Comparison of ENCODE assay signal across 8 cellular contexts in genomic region chr9:75089369-75089766, GRCh38. TPM values are rescaled to one million over a fixed set of nuclear protein-coding genes. Genes with fewer than 3 reads are reported as not detected.
DNase-seq lines count a peak whose midpoint lies in the region; ATAC-seq and TF ChIP-seq lines count a peak whose summit lies in the region.

No MANE protein-coding gene starts in this region.

- peak overlapping the region; percentile 100 for H3K4me3 Mint-ChIP-seq in HFFc6
- H3K4me3 Mint-ChIP-seq in activated T-helper 17 cell treated with anti-CD3 and anti-CD28 coated beads, Interleukin-2, amount 50 U/mL, for 72 hours, result peak overlapping the region; percentile 91
- H3K4me3 Mint-ChIP-seq in stimulated activated naive CD8-positive, alpha-beta T cell treated with anti-CD3 and anti-CD28 coated beads, Interleukin-15, amount 100 ng/mL, for 72 hours, result peak overlapping the region; percentile 90 to 98

- H3K9me3 ChIP-seq in iPS-18a (ENCODE audit: control insufficient read depth, low read depth, low read length), result no peaks in the 10 kb centered on the region

- H3K36me3 ChIP-seq in iPS-18a (ENCODE audit: control insufficient read depth, low read depth, low read length), result no peaks in the 10 kb centered on the region

- H3K4me1 ChIP-seq in iPS-18a (ENCODE audit: control insufficient read depth, low read depth, low read length), result peaks cover 8% of the 10 kb centered on the region

- DNase-seq in HFFc6, result no peak
- no peak for DNase-seq in stimulated activated naive CD8-positive, alpha-beta T cell treated with anti-CD3 and anti-CD28 coated beads, Interleukin-15, amount 100 ng/mL, for 72 hours
- DNase-seq in AG08395 (ENCODE audit: low spot score), result no peak
- DNase-seq in mesenteric fat pad (ENCODE audit: low spot score), result no peak
- DNase-seq in activated gamma-delta T cell treated with Interleukin-2 at 50 U/mL for 16 hours, result no peak
- DNase-seq in KG1 (lab: John Stamatoyannopoulos, UW), result no peak

- no peaks in the 10 kb centered on the region for H3K9me3 Mint-ChIP-seq in HFFc6
- no peaks in the 10 kb centered on the region for H3K9me3 Mint-ChIP-seq in activated T-helper 17 cell treated with anti-CD3 and anti-CD28 coated beads, Interleukin-2, amount 50 U/mL, for 72 hours
- H3K9me3 Mint-ChIP-seq in stimulated activated naive CD8-positive, alpha-beta T cell treated with anti-CD3 and anti-CD28 coated beads, Interleukin-15, amount 100 ng/mL, for 72 hours, result no peaks in the 10 kb centered on the region

- peak overlapping the region; percentile 96 for H3K27ac Mint-ChIP-seq in HFFc6
- peak overlapping the region; percentile 93 for H3K27ac Mint-ChIP-seq in activated T-helper 17 cell treated with anti-CD3 and anti-CD28 coated beads, Interleukin-2, amount 50 U/mL, for 72 hours
- H3K27ac Mint-ChIP-seq in stimulated activated naive CD8-positive, alpha-beta T cell treated with anti-CD3 and anti-CD28 coated beads, Interleukin-15, amount 100 ng/mL, for 72 hours, result peak overlapping the region; percentile 94 to 96

- ATAC-seq in activated T-helper 17 cell treated with anti-CD3 and anti-CD28 coated beads, Interleukin-2, amount 50 U/mL, for 72 hours (replicated peaks), result no peak
- ATAC-seq in stimulated activated naive CD8-positive, alpha-beta T cell treated with anti-CD3 and anti-CD28 coated beads, Interleukin-15, amount 100 ng/mL, for 72 hours, result no peak

- peaks cover 11% of the 10 kb centered on the region for H3K27me3 ChIP-seq in iPS-18a (ENCODE audit: control insufficient read depth, insufficient read depth, low read length)

- H3K4me3 ChIP-seq in iPS-18a (ENCODE audit: low read length), result peak overlapping the region; percentile 78

- H3K4me1 Mint-ChIP-seq in HFFc6 (ENCODE audit: low read depth), result peaks cover 70% of the 10 kb centered on the region
- peaks cover 46% of the 10 kb centered on the region for H3K4me1 Mint-ChIP-seq in activated T-helper 17 cell treated with anti-CD3 and anti-CD28 coated beads, Interleukin-2, amount 50 U/mL, for 72 hours
- H3K4me1 Mint-ChIP-seq in stimulated activated naive CD8-positive, alpha-beta T cell treated with anti-CD3 and anti-CD28 coated beads, Interleukin-15, amount 100 ng/mL, for 72 hours, result peaks cover 71% of the 10 kb centered on the region

- TF ChIP-seq CTCF in HFFc6 (IDR thresholded peaks at IDR 0.05), result peak; percentile 4; the same call in 1 of the 2 replicates

- H3K27ac ChIP-seq in iPS-18a (ENCODE audit: low read length), result no peak overlapping the region

- no peak overlapping the region for H3K9ac ChIP-seq in iPS-18a (ENCODE audit: low read length)

- no peaks in the 10 kb centered on the region; the same call in 1 of the 2 replicates for H3K27me3 Mint-ChIP-seq in HFFc6 (ENCODE audit: insufficient read depth)
- H3K27me3 Mint-ChIP-seq in activated T-helper 17 cell treated with anti-CD3 and anti-CD28 coated beads, Interleukin-2, amount 50 U/mL, for 72 hours, result no peaks in the 10 kb centered on the region
- H3K27me3 Mint-ChIP-seq in stimulated activated naive CD8-positive, alpha-beta T cell treated with anti-CD3 and anti-CD28 coated beads, Interleukin-15, amount 100 ng/mL, for 72 hours, result no peaks in the 10 kb centered on the region

- no peaks in the 10 kb centered on the region; the same call in 1 of the 2 replicates for H3K36me3 Mint-ChIP-seq in HFFc6 (ENCODE audit: low read depth)
- peaks cover 78% of the 10 kb centered on the region for H3K36me3 Mint-ChIP-seq in activated T-helper 17 cell treated with anti-CD3 and anti-CD28 coated beads, Interleukin-2, amount 50 U/mL, for 72 hours (ENCODE audit: low read depth)

RNA-seq across cellular contexts. Expression of gene OSTF1, which starts 1.1 kb away (rescaled TPM):
- total RNA-seq in HFFc6 (2021; fragmentation: NEBNext Ultra II Directional; extraction: Animal tissue kit (Norgen Biotek cat#: 25700)), result 10 to 100 TPM; 57.9 to 71.6 (median 61.4) TPM
- total RNA-seq in activated T-helper 17 cell treated with anti-CD3 and anti-CD28 coated beads, Interleukin-2, amount 50 U/mL, for 72 hours, result 100 to 1,000 TPM; 131 to 217 TPM
- total RNA-seq in mesenteric fat pad, result 69.7 TPM

RNA-seq across cellular contexts. Expression of gene NMRK1, which starts 1.4 kb away (rescaled TPM):
- 10 to 100 TPM; 16.7 to 23.2 (median 18.7) TPM for total RNA-seq in HFFc6 (2021; fragmentation: NEBNext Ultra II Directional; extraction: Animal tissue kit (Norgen Biotek cat#: 25700))
- 10 to 100 TPM; 39.6 to 51.5 TPM for total RNA-seq in activated T-helper 17 cell treated with anti-CD3 and anti-CD28 coated beads, Interleukin-2, amount 50 U/mL, for 72 hours
- 33.7 TPM for total RNA-seq in mesenteric fat pad
